10 cellular contexts compared by ENCODE assay signal in genomic region chr3:53806182-53807116, GRCh38. TPM values are rescaled to one million over a fixed set of nuclear protein-coding genes. Genes with fewer than 3 reads are reported as not detected.
DNase-seq lines count a peak whose midpoint lies in the region; ATAC-seq and TF ChIP-seq lines count a peak whose summit lies in the region.
"Had no signal": no experiment of that assay in that cellular context is flagged by ENCODE, and none has a peak within 500 bp of the region (broad histone marks: within the 10 kb centered on the region; RNA-seq: fewer than 3 reads in every experiment).

No MANE protein-coding gene starts in this region.

- no peaks in the 10 kb centered on the region for H3K9me3 ChIP-seq in A673 (ENCODE audit: low read depth, low read length, poor library complexity, severe bottlenecking)
- H3K9me3 ChIP-seq: tibial artery had no signal

- no peaks in the 10 kb centered on the region for H3K27me3 ChIP-seq in A673 (replicated peaks; ENCODE audit: insufficient read depth, low read depth, low read length, poor library complexity)
- H3K27me3 ChIP-seq: tibial artery had no signal

- H3K36me3 Mint-ChIP-seq in nephron (ENCODE audit: low read depth): no peaks in the 10 kb centered on the region
- H3K36me3 Mint-ChIP-seq in activated naive CD4-positive, alpha-beta T cell treated with anti-CD3 and anti-CD28 coated beads for 36 hours (ENCODE audit: low read depth): no peaks in the 10 kb centered on the region

- peak overlapping the region; percentile 94 for H3K27ac Mint-ChIP-seq in nephron
- no peak overlapping the region for H3K27ac Mint-ChIP-seq in activated naive CD4-positive, alpha-beta T cell treated with anti-CD3 and anti-CD28 coated beads for 36 hours

- peaks cover 3% of the 10 kb centered on the region for H3K27me3 Mint-ChIP-seq in nephron (ENCODE audit: low read depth)
- H3K27me3 Mint-ChIP-seq in activated naive CD4-positive, alpha-beta T cell treated with anti-CD3 and anti-CD28 coated beads for 36 hours (ENCODE audit: low read depth): no peaks in the 10 kb centered on the region

- CTCF ChIA-PET in activated naive CD4-positive, alpha-beta T cell treated with anti-CD3 and anti-CD28 coated beads for 36 hours (lab: Charles Lee): no interaction called here
- CTCF ChIA-PET in A673 (lab: Charles Lee): no interaction called here

- no peak overlapping the region for H3K4me3 Mint-ChIP-seq in nephron
- no peak overlapping the region for H3K4me3 Mint-ChIP-seq in activated naive CD4-positive, alpha-beta T cell treated with anti-CD3 and anti-CD28 coated beads for 36 hours

- POLR2A ChIA-PET in A673 (lab: Charles Lee; ENCODE audit: low non-redundant PET): no interaction called here

- no peaks in the 10 kb centered on the region for H3K4me1 ChIP-seq in A673 (ENCODE audit: insufficient read depth, low read length, poor library complexity, severe bottlenecking)

- H3K36me3 ChIP-seq in A673 (ENCODE audit: insufficient read depth, low read length, poor library complexity, severe bottlenecking): no peaks in the 10 kb centered on the region
- H3K36me3 ChIP-seq: tibial artery had no signal

- peak; percentile 52 for ATAC-seq in HG02798 (IDR thresholded peaks at IDR 0.05; ENCODE audit: poor library complexity, unreplicated experiment)
- no peak for ATAC-seq in GM19452 (IDR thresholded peaks at IDR 0.05; ENCODE audit: unreplicated experiment)
- ATAC-seq in GM19351 (IDR thresholded peaks at IDR 0.05; ENCODE audit: unreplicated experiment): no peak

- TF ChIP-seq CTCF in nephron (IDR thresholded peaks at IDR 0.05; ENCODE audit: unreplicated experiment in 3 of 3): no peak
- no peak for TF ChIP-seq CTCF in A673 (conservative IDR thresholded peaks at IDR 0.05; ENCODE audit: low read depth, low read length)

- no peaks in the 10 kb centered on the region for H3K9me3 Mint-ChIP-seq in nephron
- no peaks in the 10 kb centered on the region for H3K9me3 Mint-ChIP-seq in activated naive CD4-positive, alpha-beta T cell treated with anti-CD3 and anti-CD28 coated beads for 36 hours

- intact Hi-C loops in activated naive CD4-positive, alpha-beta T cell treated with anti-CD3 and anti-CD28 coated beads for 36 hours (cut with micrococcal nuclease): no loop called here
- intact Hi-C loops in A673 (cut with micrococcal nuclease; ENCODE audit: unreplicated experiment): no loop called here

- BruUV-seq in A673 (replicated peaks; lab: Mats Ljungman, UMichigan): no TSS peak

- H3K27ac ChIP-seq in A673 (ENCODE audit: low read depth, low read length, poor library complexity, severe bottlenecking): no peak overlapping the region
- H3K27ac ChIP-seq: tibial artery had no signal

- peak; percentile 73 for DNase-seq in DMS53 (lab: John Stamatoyannopoulos, UW)
- peak; percentile 91 for DNase-seq in dedifferentiated amniotic fluid mesenchymal stem cell (ENCODE audit: extremely low spot score)
- no peak for DNase-seq in activated naive CD4-positive, alpha-beta T cell treated with anti-CD3 and anti-CD28 coated beads for 36 hours
- no peak for DNase-seq in A673 (ENCODE audit: low spot score)
- DNase-seq: activated gamma-delta T cell treated with Interleukin-2 at 50 U/mL for 16 hours had no signal

- H3K4me3 ChIP-seq in A673 (ENCODE audit: low read depth, low read length, poor library complexity, severe bottlenecking): no peak overlapping the region
- H3K4me3 ChIP-seq: tibial artery had no signal

- H3K4me1 Mint-ChIP-seq in nephron: peaks cover 32% of the 10 kb centered on the region
- H3K4me1 Mint-ChIP-seq in activated naive CD4-positive, alpha-beta T cell treated with anti-CD3 and anti-CD28 coated beads for 36 hours (ENCODE audit: low read depth): no peaks in the 10 kb centered on the region

RNA-seq across cellular contexts. Expression of gene CHDH, which starts 39.8 kb away (rescaled TPM):
- under 1 TPM; 0.12 to 0.35 TPM for total RNA-seq in activated naive CD4-positive, alpha-beta T cell treated with anti-CD3 and anti-CD28 coated beads for 36 hours
- total RNA-seq in A673 (2021): 0.24 TPM in 1 of 2 replicates, not detected in the other

RNA-seq across cellular contexts. Expression of gene IL17RB, which starts 39.9 kb away (rescaled TPM):
- total RNA-seq in activated naive CD4-positive, alpha-beta T cell treated with anti-CD3 and anti-CD28 coated beads for 36 hours: under 1 TPM; 0.14 to 0.15 TPM
- not detected in 2 replicates for total RNA-seq in A673 (2021)

Comparison
In these comparisons a context has a peak if more than half of its experiments do, and no peak if none do; other contexts are left out.
1. DNase-seq: peak in DMS53 (single experiment) and dedifferentiated amniotic fluid mesenchymal stem cell (single experiment); none in activated naive CD4-positive, alpha-beta T cell treated with anti-CD3 and anti-CD28 coated beads for 36 hours (single experiment) and A673 (single experiment).